In genomic region chr21:34511154-34511553, GRCh38 we compare ENCODE assay signal across 12 cellular contexts. TPM values are rescaled to one million over a fixed set of nuclear protein-coding genes. Genes with fewer than 3 reads are reported as not detected.
DNase-seq lines count a peak whose midpoint lies in the region; ATAC-seq and TF ChIP-seq lines count a peak whose summit lies in the region.
"Had no signal": no experiment of that assay in that cellular context is flagged by ENCODE, and none has a peak within 500 bp of the region (broad histone marks: within the 10 kb centered on the region; RNA-seq: fewer than 3 reads in every experiment).

No MANE protein-coding gene starts in this region.

- CTCF ChIA-PET in MCF 10A (lab: Yijun Ruan, JAX): interaction anchor here (0.8 to 1.1 kb wide), 3 partner anchors 91 to 163 kb away, joined by 3 to 5 read pairs (median 3); no protein-coding TSS in a partner anchor

- H3K27ac ChIP-seq in breast epithelium (no peak overlapping the region), hepatocyte (peak overlapping the region; percentile 44), upper lobe of right lung (peak overlapping the region; percentile 81)
- H3K27ac ChIP-seq: brain microvascular endothelial cell had no signal

- POLR2A ChIA-PET in MCF 10A (lab: Yijun Ruan, JAX): interaction anchor here (1.0 kb wide), 1 partner anchor 15 kb away, joined by 3 read pairs; no protein-coding TSS in a partner anchor

- H3K9me3 ChIP-seq in breast epithelium (no peaks in the 10 kb centered on the region), hepatocyte (ENCODE audit: low read depth) (no peaks in the 10 kb centered on the region), upper lobe of right lung (no peaks in the 10 kb centered on the region)

- H2AFZ ChIP-seq in hepatocyte: no peak overlapping the region

- no peak for TF ChIP-seq POLR2A in breast epithelium (IDR thresholded peaks at IDR 0.05)

- H3K9me3 Mint-ChIP-seq in MCF 10A (ENCODE audit: unreplicated experiment): no peaks in the 10 kb centered on the region

- H3K4me1 ChIP-seq in breast epithelium (no peaks in the 10 kb centered on the region), hepatocyte (ENCODE audit: insufficient read depth) (peaks cover 4% of the 10 kb centered on the region), upper lobe of right lung (peaks cover 9% of the 10 kb centered on the region)

- H3K27ac Mint-ChIP-seq in MCF 10A (ENCODE audit: low read depth, unreplicated experiment): no peak overlapping the region

- H3K36me3 Mint-ChIP-seq in MCF 10A (ENCODE audit: insufficient read depth, unreplicated experiment): no peaks in the 10 kb centered on the region

- no peaks in the 10 kb centered on the region for H4K20me1 ChIP-seq in hepatocyte (ENCODE audit: insufficient read depth, poor library complexity, severe bottlenecking)

- no peak overlapping the region for H3K4me2 ChIP-seq in hepatocyte

- no peaks in the 10 kb centered on the region for H3K9me2 ChIP-seq in hepatocyte (replicated peaks; ENCODE audit: insufficient read depth)

- H3K4me3 Mint-ChIP-seq in MCF 10A (ENCODE audit: unreplicated experiment): no peak overlapping the region

- H3K27me3 ChIP-seq in breast epithelium (no peaks in the 10 kb centered on the region), hepatocyte (no peaks in the 10 kb centered on the region), upper lobe of right lung (no peaks in the 10 kb centered on the region)
- H3K27me3 ChIP-seq: brain microvascular endothelial cell had no signal

- no peaks in the 10 kb centered on the region for H3K79me2 ChIP-seq in hepatocyte

- ATAC-seq in upper lobe of right lung: peak; percentile 48

- H3K4me3 ChIP-seq in breast epithelium (peak overlapping the region in 1 of 3 donors; percentile 22), hepatocyte (no peak overlapping the region), upper lobe of right lung (peak overlapping the region; percentile 42)

- no TSS peak for BruUV-seq in MCF 10A (replicated peaks; lab: Mats Ljungman, UMichigan)

- 82% methylated on average over 5 of the region's 5 CpGs for WGBS in hepatocyte (ENCODE audit: low lambda C conversion rate, missing lambda C conversion rate)

- no peak for TF ChIP-seq CTCF in MCF 10A (IDR thresholded peaks at IDR 0.05; ENCODE audit: unreplicated experiment)
- TF ChIP-seq CTCF in breast epithelium (IDR thresholded peaks at IDR 0.05): no peak
- TF ChIP-seq CTCF in hepatocyte (IDR thresholded peaks at IDR 0.05; ENCODE audit: poor library complexity): no peak
- TF ChIP-seq CTCF in upper lobe of right lung (IDR thresholded peaks at IDR 0.05): no peak

- DNase-seq in MCF 10A (ENCODE audit: unreplicated experiment) (peak; percentile 48), breast epithelium (ENCODE audit: low spot score in 2 of 2) (no peak), amniotic epithelial cell (ENCODE audit: low read depth) (peak; percentile 76), hepatocyte (ENCODE audit: low spot score) (no peak), upper lobe of right lung (no peak), T1000 (lab: John Stamatoyannopoulos, UW) (no peak), NCI-H774 (lab: John Stamatoyannopoulos, UW) (no peak)
- DNase-seq in activated CD4-positive, alpha-beta T cell treated with anti-CD3 and anti-CD28 coated beads for 4 hours: no peak
- DNase-seq: activated gamma-delta T cell, GOT3, NCI-H2171 treated with DMSO at 0.1 percent for 48 hours had no signal

- intact Hi-C loops in MCF 10A (cut with micrococcal nuclease): no loop called here
- intact Hi-C loops in breast epithelium (cut with DNase I; ENCODE audit: low total_unique reads): no loop called here
- intact Hi-C loops in upper lobe of right lung (cut with DNase I): no loop called here

- H3K27me3 Mint-ChIP-seq in MCF 10A (ENCODE audit: insufficient read depth, unreplicated experiment): no peaks in the 10 kb centered on the region

- H3K4me1 Mint-ChIP-seq in MCF 10A (ENCODE audit: insufficient read depth, unreplicated experiment): peaks cover 18% of the 10 kb centered on the region

- H3K36me3 ChIP-seq in breast epithelium: no peaks in the 10 kb centered on the region
- no peaks in the 10 kb centered on the region for H3K36me3 ChIP-seq in hepatocyte (replicated peaks; ENCODE audit: insufficient read depth, low read depth)
- H3K36me3 ChIP-seq in upper lobe of right lung: peaks cover 2% of the 10 kb centered on the region

RNA-seq across cellular contexts. Expression of gene KCNE1, which starts 0.9 kb away (rescaled TPM):
- total RNA-seq in MCF 10A (2022) (0.14 and 0.20 TPM in 2 replicates), breast epithelium (1 to 10 TPM; 1.6 to 6.7 (median 2.2) TPM), hepatocyte (0.32 and 1.1 TPM in 2 replicates), upper lobe of right lung (13.6 TPM)
- polyA plus RNA-seq in hepatocyte: 0.48 and 1.3 TPM in 2 replicates

Comparison
In these comparisons a context has a peak if more than half of its experiments do, and no peak if none do; other contexts are left out.
1. DNase-seq: peak in MCF 10A (single experiment) and amniotic epithelial cell (single experiment); none in breast epithelium (0 of 2), hepatocyte (single experiment), upper lobe of right lung (single experiment), T1000 (single experiment), activated CD4-positive, alpha-beta T cell treated with anti-CD3 and anti-CD28 coated beads for 4 hours (0 of 2) and NCI-H774 (single experiment).
2. H3K27ac ChIP-seq: peak in hepatocyte (single experiment) and upper lobe of right lung (single experiment); none in breast epithelium (0 of 2).